In genomic region chr12:117359029-117359845, GRCh38 we compare ENCODE assay signal across 26 cellular contexts. TPM values are rescaled to one million over a fixed set of nuclear protein-coding genes. Genes with fewer than 3 reads are reported as not detected.
"Had no signal": no experiment of that assay in that cellular context is flagged by ENCODE, and none has a peak within 500 bp of the region (broad histone marks: within the 10 kb centered on the region; RNA-seq: fewer than 3 reads in every experiment).

No MANE protein-coding gene starts in this region.

- H3K36me3 Mint-ChIP-seq: activated CD8-positive, alpha-beta memory T cell treated with anti-CD3 and anti-CD28 coated beads, Interleukin-2, amount 10 ng/mL, durations not matched to agents 7 days and 5 days; activated naive CD4-positive, alpha-beta T cell treated with anti-CD3 and anti-CD28 coated beads, Interleukin-2, amount 50 U/mL, for 24 hours had no signal

- ATAC-seq: activated CD8-positive, alpha-beta memory T cell treated with anti-CD3 and anti-CD28 coated beads, Interleukin-2, amount 10 ng/mL, durations not matched to agents 7 days and 5 days; Panc1 had no signal

- DNase-seq: activated CD4-positive, alpha-beta T cell treated with anti-CD3 and anti-CD28 coated beads for 1 hour; activated CD4-positive, alpha-beta T cell treated with anti-CD3 and anti-CD28 coated beads, Interleukin-2, amount 10 ng/mL, durations not matched to agents 24 days and 14 days; activated CD4-positive, alpha-beta T cell treated with anti-CD3 and anti-CD28 coated beads, Interleukin-2, amount 50 U/mL, for 48 hours; activated CD8-positive, alpha-beta memory T cell treated with anti-CD3 and anti-CD28 coated beads, Interleukin-2, amount 10 ng/mL, durations not matched to agents 7 days and 5 days; activated effector memory CD4-positive, alpha-beta T cell treated with Interleukin-2 at 50 U/mL for 16 hours; activated naive CD4-positive, alpha-beta T cell; activated T-cell treated with anti-CD3 and anti-CD28 coated beads, Interleukin-2, amount 50 U/mL, for 24 hours; aorta; central memory CD4-positive, alpha-beta T cell; NCI-H1092; NCI-H1417 treated with DMSO at 0.1 percent for 48 hours; NCI-H1694 treated with DMSO at 0.1 percent for 48 hours; NCI-H2029 treated with DMSO at 0.1 percent for 48 hours; NCI-H510A treated with DMSO at 0.1 percent for 48 hours; NCI-H69; NK-92 treated with Interleukin-12 subunit alpha and Interleukin-12 subunit beta, amount 100 ng/mL, for 24 hours; OCI-M1; SHP77 had no signal

- H3K27ac ChIP-seq: breast epithelium, RWPE1 had no signal

- H3K4me1 Mint-ChIP-seq: activated CD4-positive, alpha-beta T cell treated with anti-CD3 and anti-CD28 coated beads, Interleukin-2, amount 10 ng/mL, durations not matched to agents 24 days and 14 days; activated CD8-positive, alpha-beta memory T cell treated with anti-CD3 and anti-CD28 coated beads, Interleukin-2, amount 10 ng/mL, durations not matched to agents 7 days and 5 days; activated naive CD4-positive, alpha-beta T cell treated with anti-CD3 and anti-CD28 coated beads, Interleukin-2, amount 50 U/mL, for 24 hours had no signal

- H3K9me3 Mint-ChIP-seq: activated CD4-positive, alpha-beta T cell treated with anti-CD3 and anti-CD28 coated beads, Interleukin-2, amount 10 ng/mL, durations not matched to agents 24 days and 14 days; activated naive CD4-positive, alpha-beta T cell treated with anti-CD3 and anti-CD28 coated beads, Interleukin-2, amount 50 U/mL, for 24 hours; activated T-cell treated with anti-CD3 and anti-CD28 coated beads, Interleukin-2, amount 50 U/mL, for 24 hours; activated T-helper 1 cell treated with anti-CD3 and anti-CD28 coated beads, Interleukin-12 subunit alpha, Interleukin-12 subunit beta, Interleukin-2, Interleukin-4 antibody, amounts not matched to agents 30 ng/mL and 10 ng/mL and 1 ng/mL, durations not matched to agents 14 hours and 24 hours and 36 hours; T-helper 1 cell treated with Interleukin-12 subunit alpha and Interleukin-12 subunit beta and Interleukin-4 antibody, amounts not matched to agents 30 μg/mL and 1 μg/mL, for 36 hours had no signal

- H3K9me3 ChIP-seq: breast epithelium had no signal

- H3K4me3 Mint-ChIP-seq: activated CD4-positive, alpha-beta T cell treated with anti-CD3 and anti-CD28 coated beads, Interleukin-2, amount 10 ng/mL, durations not matched to agents 24 days and 14 days; activated CD8-positive, alpha-beta memory T cell treated with anti-CD3 and anti-CD28 coated beads, Interleukin-2, amount 10 ng/mL, durations not matched to agents 7 days and 5 days; activated naive CD4-positive, alpha-beta T cell treated with anti-CD3 and anti-CD28 coated beads, Interleukin-2, amount 50 U/mL, for 24 hours; activated T-cell treated with anti-CD3 and anti-CD28 coated beads, Interleukin-2, amount 50 U/mL, for 24 hours; activated T-helper 1 cell treated with anti-CD3 and anti-CD28 coated beads, Interleukin-12 subunit alpha, Interleukin-12 subunit beta, Interleukin-2, Interleukin-4 antibody, amounts not matched to agents 30 ng/mL and 10 ng/mL and 1 ng/mL, durations not matched to agents 14 hours and 24 hours and 36 hours; T-helper 1 cell treated with Interleukin-12 subunit alpha and Interleukin-12 subunit beta and Interleukin-4 antibody, amounts not matched to agents 30 μg/mL and 1 μg/mL, for 36 hours had no signal

- H3K4me1 ChIP-seq: breast epithelium had no signal

- H3K36me3 ChIP-seq: breast epithelium had no signal

- H3K27ac Mint-ChIP-seq: activated CD4-positive, alpha-beta T cell treated with anti-CD3 and anti-CD28 coated beads, Interleukin-2, amount 10 ng/mL, durations not matched to agents 24 days and 14 days; activated CD8-positive, alpha-beta memory T cell treated with anti-CD3 and anti-CD28 coated beads, Interleukin-2, amount 10 ng/mL, durations not matched to agents 7 days and 5 days; activated naive CD4-positive, alpha-beta T cell treated with anti-CD3 and anti-CD28 coated beads, Interleukin-2, amount 50 U/mL, for 24 hours; activated T-cell treated with anti-CD3 and anti-CD28 coated beads, Interleukin-2, amount 50 U/mL, for 24 hours; activated T-helper 1 cell treated with anti-CD3 and anti-CD28 coated beads, Interleukin-12 subunit alpha, Interleukin-12 subunit beta, Interleukin-2, Interleukin-4 antibody, amounts not matched to agents 30 ng/mL and 10 ng/mL and 1 ng/mL, durations not matched to agents 14 hours and 24 hours and 36 hours; T-helper 1 cell treated with Interleukin-12 subunit alpha and Interleukin-12 subunit beta and Interleukin-4 antibody, amounts not matched to agents 30 μg/mL and 1 μg/mL, for 36 hours had no signal

RNA-seq across cellular contexts. Expression of gene NOS1, which starts 2.2 kb away (rescaled TPM):
- total RNA-seq: activated CD4-positive, alpha-beta T cell treated with anti-CD3 and anti-CD28 coated beads, Interleukin-2, amount 10 ng/mL, durations not matched to agents 24 days and 14 days; activated CD8-positive, alpha-beta memory T cell treated with anti-CD3 and anti-CD28 coated beads, Interleukin-2, amount 10 ng/mL, durations not matched to agents 7 days and 5 days; activated T-helper 1 cell treated with anti-CD3 and anti-CD28 coated beads, Interleukin-12 subunit alpha, Interleukin-12 subunit beta, Interleukin-2, Interleukin-4 antibody, amounts not matched to agents 30 ng/mL and 10 ng/mL and 1 ng/mL, durations not matched to agents 14 hours and 24 hours and 36 hours; MCF 10A; SK-MEL-5 had no signal
